Comparison of ENCODE assay signal across 20 cellular contexts in the genomic region with DNA sequence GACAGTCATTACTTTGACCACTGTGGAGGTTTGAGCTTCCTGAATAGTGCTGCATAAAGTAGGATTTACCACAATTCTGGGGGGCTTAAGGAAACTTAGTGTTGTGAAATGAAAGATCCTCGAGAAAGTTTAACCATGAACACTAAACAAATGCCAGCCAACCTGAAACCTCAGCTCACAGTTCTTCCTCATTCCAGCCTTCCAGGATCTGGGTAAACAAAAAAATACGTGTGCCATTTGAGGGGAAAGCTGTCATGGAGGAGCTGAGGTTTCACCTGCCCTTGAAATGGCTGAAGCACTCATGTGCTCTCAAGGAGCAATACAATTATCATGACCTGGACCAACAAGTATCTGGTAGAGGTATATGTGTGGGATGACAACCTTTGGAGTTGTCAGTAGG.
"Had no signal": no experiment of that assay in that cellular context is flagged by ENCODE, and none has a peak within 500 bp of the region (broad histone marks: within the 10 kb centered on the region; RNA-seq: fewer than 3 reads in every experiment).

No MANE protein-coding gene starts in this region.

- H3K9me3 Mint-ChIP-seq: activated naive CD8-positive, alpha-beta T cell treated with anti-CD3 and anti-CD28 coated beads for 36 hours; neural crest cell had no signal

- H3K27ac Mint-ChIP-seq: activated naive CD8-positive, alpha-beta T cell treated with anti-CD3 and anti-CD28 coated beads for 36 hours; dendritic cell treated with granulocyte-macrophage colony-stimulating factor and Interleukin-4, amounts not matched to agents 40 ng/mL and 50 ng/mL, for 4 days; immature natural killer cell; stimulated activated naive CD8-positive, alpha-beta T cell treated with anti-CD3 and anti-CD28 coated beads, Interleukin-15, Interleukin-2, amounts not matched to agents 100 ng/mL and 50 ng/mL, for 24 hours had no signal

- H3K4me1 Mint-ChIP-seq: activated naive CD8-positive, alpha-beta T cell treated with anti-CD3 and anti-CD28 coated beads for 36 hours; immature natural killer cell had no signal

- H3K4me1 ChIP-seq: lower lobe of right lung, prostate gland, tibial nerve, uterus had no signal

- ATAC-seq: gastroesophageal sphincter, heart left ventricle, left cardiac atrium, lower lobe of right lung, right cardiac atrium had no signal

- DNase-seq: activated CD4-positive, alpha-beta T cell treated with anti-CD3 and anti-CD28 coated beads, Interleukin-2, amount 50 U/mL, for 4 hours; activated naive CD8-positive, alpha-beta T cell treated with anti-CD3 and anti-CD28 coated beads for 36 hours; amniotic stem cell; effector CD8-positive, alpha-beta T cell; heart left ventricle; immature natural killer cell; left cardiac atrium; lower lobe of right lung; midbrain; right cardiac atrium; uterus had no signal

- H3K9me3 ChIP-seq: esophagus muscularis mucosa, gastroesophageal sphincter, heart left ventricle, lower lobe of right lung, prostate gland, tibial nerve, uterus had no signal

- H3K27me3 Mint-ChIP-seq: dendritic cell treated with granulocyte-macrophage colony-stimulating factor and Interleukin-4, amounts not matched to agents 40 ng/mL and 50 ng/mL, for 4 days; stimulated activated naive CD8-positive, alpha-beta T cell treated with anti-CD3 and anti-CD28 coated beads, Interleukin-15, Interleukin-2, amounts not matched to agents 100 ng/mL and 50 ng/mL, for 24 hours had no signal

- H3K4me3 Mint-ChIP-seq: activated naive CD8-positive, alpha-beta T cell treated with anti-CD3 and anti-CD28 coated beads for 36 hours; dendritic cell treated with granulocyte-macrophage colony-stimulating factor and Interleukin-4, amounts not matched to agents 40 ng/mL and 50 ng/mL, for 4 days; immature natural killer cell; neural crest cell; stimulated activated naive CD8-positive, alpha-beta T cell treated with anti-CD3 and anti-CD28 coated beads, Interleukin-15, Interleukin-2, amounts not matched to agents 100 ng/mL and 50 ng/mL, for 24 hours had no signal

- H3K27ac ChIP-seq: cardiac muscle cell, esophagus muscularis mucosa, gastroesophageal sphincter, heart left ventricle, lower lobe of right lung, prostate gland, skin epidermis, tibial nerve, uterus had no signal

- H3K4me3 ChIP-seq: cardiac muscle cell, esophagus muscularis mucosa, gastroesophageal sphincter, heart left ventricle, lower lobe of right lung, prostate gland, skin epidermis, tibial nerve, uterus had no signal
